1 cellular context compared by ENCODE assay signal in the genomic region with DNA sequence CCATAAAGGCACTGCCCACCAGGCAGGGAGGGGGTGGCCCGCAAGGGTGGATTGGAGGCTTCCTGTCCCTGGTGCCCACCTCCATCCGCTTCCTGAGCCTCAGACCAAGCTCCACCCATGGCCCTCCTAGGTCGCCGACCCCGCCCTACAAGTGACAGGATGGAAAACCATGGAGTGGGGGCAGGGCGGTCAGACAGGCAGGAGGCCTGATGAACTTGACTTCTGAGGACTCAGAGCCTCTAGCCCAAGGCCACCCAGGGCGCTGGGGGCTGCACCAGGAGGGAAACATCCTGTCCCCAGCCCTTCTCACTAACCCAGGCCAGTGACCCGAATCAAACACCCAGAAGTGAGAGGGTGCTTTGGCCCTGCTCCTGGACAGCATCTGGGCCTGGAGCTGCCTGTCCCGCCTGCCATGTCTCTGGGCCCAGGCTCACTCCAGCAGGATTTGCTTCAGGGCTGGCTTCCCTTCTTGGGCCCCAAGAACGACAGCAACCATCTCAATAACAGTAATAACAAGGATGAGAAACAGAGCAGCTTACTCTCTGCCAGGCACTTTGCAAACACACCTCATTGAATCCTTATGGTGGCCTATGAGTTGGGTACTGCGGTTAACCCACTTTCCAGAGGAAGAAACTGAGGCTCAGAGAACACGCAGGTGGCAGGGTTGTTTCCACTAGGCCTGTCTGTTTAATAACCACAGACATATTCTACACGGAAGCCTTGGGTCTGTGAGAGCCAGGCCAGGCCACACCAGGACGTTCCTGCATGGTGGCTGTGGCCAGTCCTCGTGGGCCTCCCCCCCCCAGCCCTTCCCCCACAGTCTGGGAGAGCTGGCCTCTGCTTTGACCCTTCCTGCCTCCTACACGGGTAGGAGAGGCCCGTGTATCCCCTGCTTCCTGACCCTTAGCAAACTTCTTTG.
A peak's percentile ranks its signal among the peaks of the same experiment; 100 is the strongest.
TF ChIP-seq lines count a peak whose summit lies in the region.

No MANE protein-coding gene starts in this region.

TF ChIP-seq in HepG2, 621 proteins besides CTCF, POLR2A, EP300 and RAD21 (continued from another document and continues in another):
- TF ChIP-seq MEIS2 (CRISPR knock-in tag; IDR thresholded peaks at IDR 0.05), result peak; percentile 93
- no peak for TF ChIP-seq SMYD3 (CRISPR knock-in tag; IDR thresholded peaks at IDR 0.05)
- TF ChIP-seq MIXL1 (CRISPR knock-in tag; IDR thresholded peaks at IDR 0.05), result 0 out of 2 replicates have a peak, but pooled peaks have one; percentile 56
- TF ChIP-seq ZNF747 (CRISPR knock-in tag; IDR thresholded peaks at IDR 0.05; ENCODE audit: borderline replicate concordance), result no peak
- peak; percentile 49; the same call in 1 of the 2 replicates for TF ChIP-seq NFKBIZ (CRISPR knock-in tag; IDR thresholded peaks at IDR 0.05)
- TF ChIP-seq HDAC1 (CRISPR knock-in tag; IDR thresholded peaks at IDR 0.05), result peak; percentile 85
- TF ChIP-seq MAFG (CRISPR knock-in tag; IDR thresholded peaks at IDR 0.05), result no peak
- no peak; the same call in 1 of the 2 replicates for TF ChIP-seq ZNF746 (CRISPR knock-in tag; IDR thresholded peaks at IDR 0.05)
- no peak for TF ChIP-seq MAF1 (CRISPR knock-in tag; IDR thresholded peaks at IDR 0.05; ENCODE audit: borderline replicate concordance)
- TF ChIP-seq CREB1 (IDR thresholded peaks at IDR 0.05), result no peak
- no peak for TF ChIP-seq CREB1 (CRISPR knock-in tag; IDR thresholded peaks at IDR 0.05)
- TF ChIP-seq ZNF619 (CRISPR knock-in tag; IDR thresholded peaks at IDR 0.05), result peak; percentile 48; the same call in 1 of the 2 replicates
- TF ChIP-seq YY1 (IDR thresholded peaks at IDR 0.05; ENCODE audit: insufficient read depth, insufficient replicate concordance, low read depth, low read length), result peak; percentile 12
- no peak for TF ChIP-seq SRSF4 (IDR thresholded peaks at IDR 0.05; ENCODE audit: low read depth, low read length, poor library complexity, severe bottlenecking)
- no peak for TF ChIP-seq PAX8 (CRISPR knock-in tag; IDR thresholded peaks at IDR 0.05; ENCODE audit: borderline replicate concordance)
- peak; percentile 96 for TF ChIP-seq SKI (IDR thresholded peaks at IDR 0.05; ENCODE audit: partially characterized antibody)
- TF ChIP-seq, protein P1, sequence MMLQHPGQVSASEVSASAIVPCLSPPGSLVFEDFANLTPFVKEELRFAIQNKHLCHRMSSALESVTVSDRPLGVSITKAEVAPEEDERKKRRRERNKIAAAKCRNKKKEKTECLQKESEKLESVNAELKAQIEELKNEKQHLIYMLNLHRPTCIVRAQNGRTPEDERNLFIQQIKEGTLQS (CRISPR knock-in tag; IDR thresholded peaks at IDR 0.05), result no peak
- TF ChIP-seq, protein P2, sequence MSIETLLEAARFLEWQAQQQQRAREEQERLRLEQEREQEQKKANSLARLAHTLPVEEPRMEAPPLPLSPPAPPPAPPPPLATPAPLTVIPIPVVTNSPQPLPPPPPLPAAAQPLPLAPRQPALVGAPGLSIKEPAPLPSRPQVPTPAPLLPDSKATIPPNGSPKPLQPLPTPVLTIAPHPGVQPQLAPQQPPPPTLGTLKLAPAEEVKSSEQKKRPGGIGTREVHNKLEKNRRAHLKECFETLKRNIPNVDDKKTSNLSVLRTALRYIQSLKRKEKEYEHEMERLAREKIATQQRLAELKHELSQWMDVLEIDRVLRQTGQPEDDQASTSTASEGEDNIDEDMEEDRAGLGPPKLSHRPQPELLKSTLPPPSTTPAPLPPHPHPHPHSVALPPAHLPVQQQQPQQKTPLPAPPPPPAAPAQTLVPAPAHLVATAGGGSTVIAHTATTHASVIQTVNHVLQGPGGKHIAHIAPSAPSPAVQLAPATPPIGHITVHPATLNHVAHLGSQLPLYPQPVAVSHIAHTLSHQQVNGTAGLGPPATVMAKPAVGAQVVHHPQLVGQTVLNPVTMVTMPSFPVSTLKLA (IDR thresholded peaks at IDR 0.05), result no peak
- no peak for TF ChIP-seq ZNF501 (CRISPR knock-in tag; IDR thresholded peaks at IDR 0.05)
- no peak for TF ChIP-seq CCAR2 (optimal IDR thresholded peaks at IDR 0.05; ENCODE audit: low read depth, low read length)
- TF ChIP-seq, protein P3, sequence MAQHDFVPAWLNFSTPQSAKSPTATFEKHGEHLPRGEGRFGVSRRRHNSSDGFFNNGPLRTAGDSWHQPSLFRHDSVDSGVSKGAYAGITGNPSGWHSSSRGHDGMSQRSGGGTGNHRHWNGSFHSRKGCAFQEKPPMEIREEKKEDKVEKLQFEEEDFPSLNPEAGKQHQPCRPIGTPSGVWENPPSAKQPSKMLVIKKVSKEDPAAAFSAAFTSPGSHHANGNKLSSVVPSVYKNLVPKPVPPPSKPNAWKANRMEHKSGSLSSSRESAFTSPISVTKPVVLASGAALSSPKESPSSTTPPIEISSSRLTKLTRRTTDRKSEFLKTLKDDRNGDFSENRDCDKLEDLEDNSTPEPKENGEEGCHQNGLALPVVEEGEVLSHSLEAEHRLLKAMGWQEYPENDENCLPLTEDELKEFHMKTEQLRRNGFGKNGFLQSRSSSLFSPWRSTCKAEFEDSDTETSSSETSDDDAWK (CRISPR knock-in tag; IDR thresholded peaks at IDR 0.05), result no peak
- no peak for TF ChIP-seq ZNF569 (CRISPR knock-in tag; IDR thresholded peaks at IDR 0.05; ENCODE audit: borderline replicate concordance)
- TF ChIP-seq NFRKB (IDR thresholded peaks at IDR 0.05), result no peak
- TF ChIP-seq, protein P4, sequence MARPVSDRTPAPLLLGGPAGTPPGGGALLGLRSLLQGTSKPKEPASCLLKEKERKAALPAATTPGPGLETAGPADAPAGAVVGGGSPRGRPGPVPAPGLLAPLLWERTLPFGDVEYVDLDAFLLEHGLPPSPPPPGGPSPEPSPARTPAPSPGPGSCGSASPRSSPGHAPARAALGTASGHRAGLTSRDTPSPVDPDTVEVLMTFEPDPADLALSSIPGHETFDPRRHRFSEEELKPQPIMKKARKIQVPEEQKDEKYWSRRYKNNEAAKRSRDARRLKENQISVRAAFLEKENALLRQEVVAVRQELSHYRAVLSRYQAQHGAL (CRISPR knock-in tag; IDR thresholded peaks at IDR 0.05; ENCODE audit: not compliant biosample characterization), result no peak
- TF ChIP-seq ZNF263 (CRISPR knock-in tag; IDR thresholded peaks at IDR 0.05), result peak; percentile 36; the same call in 1 of the 2 replicates
- TF ChIP-seq MED1 (CRISPR knock-in tag; IDR thresholded peaks at IDR 0.05), result peak; percentile 92
- TF ChIP-seq, protein P5, sequence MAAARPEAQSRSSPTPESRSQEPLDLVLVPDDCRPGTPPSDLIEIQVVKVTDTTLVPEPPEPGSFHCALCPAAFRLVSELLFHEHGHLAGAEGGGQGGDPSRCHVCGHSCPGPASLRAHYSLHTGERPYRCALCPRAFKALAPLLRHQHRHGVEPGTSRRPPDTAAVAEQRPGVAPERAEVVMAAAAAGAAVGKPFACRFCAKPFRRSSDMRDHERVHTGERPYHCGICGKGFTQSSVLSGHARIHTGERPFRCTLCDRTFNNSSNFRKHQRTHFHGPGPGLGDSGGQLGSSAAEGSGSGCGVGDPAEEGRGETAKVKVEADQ (CRISPR knock-in tag; IDR thresholded peaks at IDR 0.05; ENCODE audit: borderline replicate concordance), result no peak
- 0 out of 2 replicates have a peak, but pooled peaks have one; percentile 57 for TF ChIP-seq DNMT1 (CRISPR knock-in tag; IDR thresholded peaks at IDR 0.05)
- 0 out of 2 replicates have a peak, but pooled peaks have one; percentile 24 for TF ChIP-seq ZNF225 (CRISPR knock-in tag; IDR thresholded peaks at IDR 0.05)
- no peak for TF ChIP-seq SIN3A (IDR thresholded peaks at IDR 0.05; ENCODE audit: borderline replicate concordance, low read depth, low read length)
- 0 out of 2 replicates have a peak, but pooled peaks have one; percentile 66 for TF ChIP-seq NCOA5 (CRISPR knock-in tag; IDR thresholded peaks at IDR 0.05)
- TF ChIP-seq, protein P6, sequence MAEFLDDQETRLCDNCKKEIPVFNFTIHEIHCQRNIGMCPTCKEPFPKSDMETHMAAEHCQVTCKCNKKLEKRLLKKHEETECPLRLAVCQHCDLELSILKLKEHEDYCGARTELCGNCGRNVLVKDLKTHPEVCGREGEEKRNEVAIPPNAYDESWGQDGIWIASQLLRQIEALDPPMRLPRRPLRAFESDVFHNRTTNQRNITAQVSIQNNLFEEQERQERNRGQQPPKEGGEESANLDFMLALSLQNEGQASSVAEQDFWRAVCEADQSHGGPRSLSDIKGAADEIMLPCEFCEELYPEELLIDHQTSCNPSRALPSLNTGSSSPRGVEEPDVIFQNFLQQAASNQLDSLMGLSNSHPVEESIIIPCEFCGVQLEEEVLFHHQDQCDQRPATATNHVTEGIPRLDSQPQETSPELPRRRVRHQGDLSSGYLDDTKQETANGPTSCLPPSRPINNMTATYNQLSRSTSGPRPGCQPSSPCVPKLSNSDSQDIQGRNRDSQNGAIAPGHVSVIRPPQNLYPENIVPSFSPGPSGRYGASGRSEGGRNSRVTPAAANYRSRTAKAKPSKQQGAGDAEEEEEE (CRISPR knock-in tag; IDR thresholded peaks at IDR 0.05; ENCODE audit: borderline replicate concordance), result no peak
- no peak for TF ChIP-seq KMT2B (CRISPR knock-in tag; IDR thresholded peaks at IDR 0.05)
- TF ChIP-seq PCBP1 (IDR thresholded peaks at IDR 0.05; ENCODE audit: borderline replicate concordance, low read depth, low read length), result no peak
- no peak for TF ChIP-seq SP1 (IDR thresholded peaks at IDR 0.05)
- peak; percentile 44; the same call in 1 of the 2 replicates for TF ChIP-seq SP1 (CRISPR knock-in tag; IDR thresholded peaks at IDR 0.05)
- TF ChIP-seq ZNF780A (CRISPR knock-in tag; IDR thresholded peaks at IDR 0.05), result no peak
- TF ChIP-seq, protein P7, sequence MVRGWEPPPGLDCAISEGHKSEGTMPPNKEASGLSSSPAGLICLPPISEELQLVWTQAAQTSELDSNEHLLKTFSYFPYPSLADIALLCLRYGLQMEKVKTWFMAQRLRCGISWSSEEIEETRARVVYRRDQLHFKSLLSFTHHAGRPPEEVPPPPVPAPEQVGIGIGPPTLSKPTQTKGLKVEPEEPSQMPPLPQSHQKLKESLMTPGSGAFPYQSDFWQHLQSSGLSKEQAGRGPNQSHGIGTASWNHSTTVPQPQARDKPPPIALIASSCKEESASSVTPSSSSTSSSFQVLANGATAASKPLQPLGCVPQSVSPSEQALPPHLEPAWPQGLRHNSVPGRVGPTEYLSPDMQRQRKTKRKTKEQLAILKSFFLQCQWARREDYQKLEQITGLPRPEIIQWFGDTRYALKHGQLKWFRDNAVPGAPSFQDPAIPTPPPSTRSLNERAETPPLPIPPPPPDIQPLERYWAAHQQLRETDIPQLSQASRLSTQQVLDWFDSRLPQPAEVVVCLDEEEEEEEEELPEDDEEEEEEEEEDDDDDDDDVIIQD (CRISPR knock-in tag; IDR thresholded peaks at IDR 0.05; ENCODE audit: low read depth), result peak; percentile 87
- TF ChIP-seq ZNF713 (CRISPR knock-in tag; IDR thresholded peaks at IDR 0.05), result no peak
- TF ChIP-seq, protein P8, sequence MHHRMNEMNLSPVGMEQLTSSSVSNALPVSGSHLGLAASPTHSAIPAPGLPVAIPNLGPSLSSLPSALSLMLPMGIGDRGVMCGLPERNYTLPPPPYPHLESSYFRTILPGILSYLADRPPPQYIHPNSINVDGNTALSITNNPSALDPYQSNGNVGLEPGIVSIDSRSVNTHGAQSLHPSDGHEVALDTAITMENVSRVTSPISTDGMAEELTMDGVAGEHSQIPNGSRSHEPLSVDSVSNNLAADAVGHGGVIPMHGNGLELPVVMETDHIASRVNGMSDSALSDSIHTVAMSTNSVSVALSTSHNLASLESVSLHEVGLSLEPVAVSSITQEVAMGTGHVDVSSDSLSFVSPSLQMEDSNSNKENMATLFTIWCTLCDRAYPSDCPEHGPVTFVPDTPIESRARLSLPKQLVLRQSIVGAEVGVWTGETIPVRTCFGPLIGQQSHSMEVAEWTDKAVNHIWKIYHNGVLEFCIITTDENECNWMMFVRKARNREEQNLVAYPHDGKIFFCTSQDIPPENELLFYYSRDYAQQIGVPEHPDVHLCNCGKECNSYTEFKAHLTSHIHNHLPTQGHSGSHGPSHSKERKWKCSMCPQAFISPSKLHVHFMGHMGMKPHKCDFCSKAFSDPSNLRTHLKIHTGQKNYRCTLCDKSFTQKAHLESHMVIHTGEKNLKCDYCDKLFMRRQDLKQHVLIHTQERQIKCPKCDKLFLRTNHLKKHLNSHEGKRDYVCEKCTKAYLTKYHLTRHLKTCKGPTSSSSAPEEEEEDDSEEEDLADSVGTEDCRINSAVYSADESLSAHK (CRISPR knock-in tag; IDR thresholded peaks at IDR 0.05; ENCODE audit: borderline replicate concordance), result no peak
- peak; percentile 95 for TF ChIP-seq SAP130 (CRISPR knock-in tag; IDR thresholded peaks at IDR 0.05; ENCODE audit: low read depth)
- TF ChIP-seq ZNF605 (CRISPR knock-in tag; IDR thresholded peaks at IDR 0.05), result no peak
- TF ChIP-seq MIER2 (CRISPR knock-in tag; IDR thresholded peaks at IDR 0.05), result no peak
- TF ChIP-seq, protein P9, sequence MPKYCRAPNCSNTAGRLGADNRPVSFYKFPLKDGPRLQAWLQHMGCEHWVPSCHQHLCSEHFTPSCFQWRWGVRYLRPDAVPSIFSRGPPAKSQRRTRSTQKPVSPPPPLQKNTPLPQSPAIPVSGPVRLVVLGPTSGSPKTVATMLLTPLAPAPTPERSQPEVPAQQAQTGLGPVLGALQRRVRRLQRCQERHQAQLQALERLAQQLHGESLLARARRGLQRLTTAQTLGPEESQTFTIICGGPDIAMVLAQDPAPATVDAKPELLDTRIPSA (CRISPR knock-in tag; IDR thresholded peaks at IDR 0.05; ENCODE audit: borderline replicate concordance), result no peak
- TF ChIP-seq, protein P10, sequence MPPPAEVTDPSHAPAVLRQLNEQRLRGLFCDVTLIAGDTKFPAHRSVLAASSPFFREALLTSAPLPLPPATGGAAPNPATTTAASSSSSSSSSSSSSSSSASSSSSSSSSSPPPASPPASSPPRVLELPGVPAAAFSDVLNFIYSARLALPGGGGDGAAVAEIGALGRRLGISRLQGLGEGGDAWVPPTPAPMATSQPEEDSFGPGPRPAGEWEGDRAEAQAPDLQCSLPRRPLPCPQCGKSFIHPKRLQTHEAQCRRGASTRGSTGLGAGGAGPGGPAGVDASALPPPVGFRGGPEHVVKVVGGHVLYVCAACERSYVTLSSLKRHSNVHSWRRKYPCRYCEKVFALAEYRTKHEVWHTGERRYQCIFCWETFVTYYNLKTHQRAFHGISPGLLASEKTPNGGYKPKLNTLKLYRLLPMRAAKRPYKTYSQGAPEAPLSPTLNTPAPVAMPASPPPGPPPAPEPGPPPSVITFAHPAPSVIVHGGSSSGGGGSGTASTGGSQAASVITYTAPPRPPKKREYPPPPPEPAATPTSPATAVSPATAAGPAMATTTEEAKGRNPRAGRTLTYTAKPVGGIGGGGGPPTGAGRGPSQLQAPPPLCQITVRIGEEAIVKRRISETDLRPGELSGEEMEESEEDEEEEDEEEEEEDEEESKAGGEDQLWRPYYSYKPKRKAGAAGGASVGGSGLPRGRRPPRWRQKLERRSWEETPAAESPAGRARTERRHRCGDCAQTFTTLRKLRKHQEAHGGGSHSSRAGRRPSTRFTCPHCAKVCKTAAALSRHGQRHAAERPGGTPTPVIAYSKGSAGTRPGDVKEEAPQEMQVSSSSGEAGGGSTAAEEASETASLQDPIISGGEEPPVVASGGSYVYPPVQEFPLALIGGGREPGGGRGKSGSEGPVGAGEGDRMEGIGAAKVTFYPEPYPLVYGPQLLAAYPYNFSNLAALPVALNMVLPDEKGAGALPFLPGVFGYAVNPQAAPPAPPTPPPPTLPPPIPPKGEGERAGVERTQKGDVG (CRISPR knock-in tag; IDR thresholded peaks at IDR 0.05; ENCODE audit: borderline replicate concordance), result no peak
- no peak for TF ChIP-seq ZNF776 (CRISPR knock-in tag; IDR thresholded peaks at IDR 0.05)
- peak; percentile 45; the same call in 1 of the 2 replicates for TF ChIP-seq ZNF839 (CRISPR knock-in tag; IDR thresholded peaks at IDR 0.05; ENCODE audit: borderline replicate concordance)
- TF ChIP-seq ZNF451 (CRISPR knock-in tag; IDR thresholded peaks at IDR 0.05), result no peak
- no peak for TF ChIP-seq SMARCC2 (IDR thresholded peaks at IDR 0.05)
